8 cellular contexts compared by ENCODE assay signal in genomic region chr1:23825076-23825761, GRCh38. TPM values are rescaled to one million over a fixed set of nuclear protein-coding genes. Genes with fewer than 3 reads are reported as not detected.
A peak's percentile ranks its signal among the peaks of the same experiment; 100 is the strongest.
DNase-seq lines count a peak whose midpoint lies in the region; ATAC-seq and TF ChIP-seq lines count a peak whose summit lies in the region.

Gene HMGCL, minus strand, starts transcription at chr1:23825429. Its CDS starts 14 bp downstream, at chr1:23825415.

- in situ Hi-C loops in Panc1 (cut with HindIII; ENCODE audit: low pct_unique_long_range_greater_than_20kb, low sequenced_read_pairs) = no loop called here

- peak within 1 kb of the TSS; percentile 100 for H3K9ac ChIP-seq in mucosa of stomach (ENCODE audit: low read length)

- CTCF ChIA-PET in Panc1 (lab: Charles Lee) = no interaction called here

- peaks cover 2% of the 10 kb centered on the region for H3K36me3 Mint-ChIP-seq in IgD-negative memory B cell
- H3K36me3 Mint-ChIP-seq in activated T-cell treated with anti-CD3 and anti-CD28 coated beads, Interleukin-2, amount 50 U/mL, for 24 hours (ENCODE audit: low read depth) = peaks cover 14% of the 10 kb centered on the region

- ATAC-seq in GM21381 (IDR thresholded peaks at IDR 0.05; ENCODE audit: unreplicated experiment) (peak; percentile 83), Panc1 (peak; percentile 98)

- intact Hi-C loops in Panc1 (cut with micrococcal nuclease; ENCODE audit: unreplicated experiment) = no loop called here

- peak within 1 kb of the TSS; percentile 70 to 98 (median 98) for H3K27ac Mint-ChIP-seq in IgD-negative memory B cell
- H3K27ac Mint-ChIP-seq in activated T-cell treated with anti-CD3 and anti-CD28 coated beads, Interleukin-2, amount 50 U/mL, for 24 hours = peak within 1 kb of the TSS; percentile 97

- 0 out of 2 replicates have a peak, but pooled peaks cover 5% of the 10 kb centered on the region for H3K4me1 ChIP-seq in Panc1 (ENCODE audit: control insufficient read depth, insufficient read depth, low read length)
- no peaks in the 10 kb centered on the region for H3K4me1 ChIP-seq in esophagus (ENCODE audit: control insufficient read depth in 2 of 2, insufficient read depth in 2 of 2, low read length in 1 of 2)
- peaks cover 11% of the 10 kb centered on the region for H3K4me1 ChIP-seq in mucosa of stomach (ENCODE audit: control insufficient read depth, insufficient read depth, low read length)

- H3K36me3 ChIP-seq in Panc1 (ENCODE audit: control insufficient read depth, insufficient read depth, low read length) (no peaks in the 10 kb centered on the region; the same call in 1 of the 2 replicates), esophagus (ENCODE audit: control insufficient read depth in 2 of 2, insufficient read depth in 2 of 2, low read length in 1 of 2) (no peaks in the 10 kb centered on the region), mucosa of stomach (ENCODE audit: control insufficient read depth, insufficient read depth, low read length) (no peaks in the 10 kb centered on the region)

- POLR2A ChIA-PET in Panc1 (lab: Charles Lee) = interaction anchor here (0.6 kb wide), 1 partner anchor 19 kb away, joined by 4 read pairs; no protein-coding TSS in a partner anchor

- peak within 1 kb of the TSS; percentile 91 for H3K27ac ChIP-seq in Panc1 (ENCODE audit: low read length)
- peak within 1 kb of the TSS; percentile 95 to 97 for H3K27ac ChIP-seq in esophagus (ENCODE audit: low read depth in 2 of 2, low read length in 1 of 2)

- peak within 1 kb of the TSS; percentile 87 to 99 for H3K4me3 ChIP-seq in Panc1 (ENCODE audit: low read depth in 2 of 2, low read length in 2 of 2)
- peak within 1 kb of the TSS; percentile 98 to 99 for H3K4me3 ChIP-seq in esophagus (ENCODE audit: low read depth in 1 of 2, low read length in 2 of 2)
- peak within 1 kb of the TSS; percentile 99 for H3K4me3 ChIP-seq in mucosa of stomach (ENCODE audit: low read length)

- H3K27me3 ChIP-seq in Panc1 (ENCODE audit: control insufficient read depth, insufficient read depth, low read length) (no peaks in the 10 kb centered on the region), esophagus (ENCODE audit: control insufficient read depth in 1 of 2, insufficient read depth in 2 of 2, low read length in 2 of 2) (no peaks in the 10 kb centered on the region), mucosa of stomach (ENCODE audit: control insufficient read depth, insufficient read depth, low read length) (no peaks in the 10 kb centered on the region)

- H3K4me3 Mint-ChIP-seq in IgD-negative memory B cell = peak within 1 kb of the TSS; percentile 95 to 100 (median 98)
- peak within 1 kb of the TSS; percentile 99 for H3K4me3 Mint-ChIP-seq in activated T-cell treated with anti-CD3 and anti-CD28 coated beads, Interleukin-2, amount 50 U/mL, for 24 hours

- WGBS in esophagus, 2 donors = 0% methylated on average over 38 to 42 of the region's 42 CpGs

- H3K4me1 Mint-ChIP-seq in IgD-negative memory B cell = peaks cover 11 to 20% (median 19%) of the 10 kb centered on the region in 3 donors
- peaks cover 20% of the 10 kb centered on the region for H3K4me1 Mint-ChIP-seq in activated T-cell treated with anti-CD3 and anti-CD28 coated beads, Interleukin-2, amount 50 U/mL, for 24 hours (ENCODE audit: low read depth)

- H3K27me3 Mint-ChIP-seq in IgD-negative memory B cell = no peaks in the 10 kb centered on the region
- no peaks in the 10 kb centered on the region for H3K27me3 Mint-ChIP-seq in activated T-cell treated with anti-CD3 and anti-CD28 coated beads, Interleukin-2, amount 50 U/mL, for 24 hours

- BruUV-seq in Panc1 (replicated peaks; lab: Mats Ljungman, UMichigan) = no TSS peak

- TF ChIP-seq CTCF in Panc1 (IDR thresholded peaks at IDR 0.05) = no peak

- H3K9me3 ChIP-seq in Panc1 (ENCODE audit: control insufficient read depth, insufficient read depth, low read depth, low read length) = no peaks in the 10 kb centered on the region
- no peaks in the 10 kb centered on the region for H3K9me3 ChIP-seq in esophagus (ENCODE audit: control insufficient read depth in 2 of 2, insufficient read depth in 1 of 2, low read depth in 1 of 2, low read length in 1 of 2)
- H3K9me3 ChIP-seq in mucosa of stomach (ENCODE audit: control insufficient read depth, low read length) = no peaks in the 10 kb centered on the region

- peak; percentile 91 for DNase-seq in COLO829 (ENCODE audit: low spot score)
- DNase-seq in Panc1 (ENCODE audit: low read depth, low spot score) = no peak
- DNase-seq in activated T-cell treated with anti-CD3 and anti-CD28 coated beads, Interleukin-2, amount 50 U/mL, for 24 hours = peak; percentile 91
- peak; percentile 91 for DNase-seq in stimulated activated CD8-positive, alpha-beta memory T cell treated with anti-CD3 and anti-CD28 coated beads, Interleukin-4, amount 100 ng/mL, for 48 hours

- no peaks in the 10 kb centered on the region for H3K9me3 Mint-ChIP-seq in IgD-negative memory B cell
- no peaks in the 10 kb centered on the region for H3K9me3 Mint-ChIP-seq in activated T-cell treated with anti-CD3 and anti-CD28 coated beads, Interleukin-2, amount 50 U/mL, for 24 hours

RNA-seq across cellular contexts. Expression of gene HMGCL, which starts in this region (rescaled TPM):
- polyA plus RNA-seq in IgD-negative memory B cell = 28.3 TPM
- total RNA-seq in Panc1 (2021; ENCODE audit: unreplicated experiment) = 30.8 TPM
- 34.1 TPM for polyA plus RNA-seq in Panc1 (2012; ENCODE audit: insufficient read length)
- 10 to 100 TPM; 16.8 to 27.4 TPM for polyA plus RNA-seq in esophagus
